Comparison of ENCODE assay signal across 18 cellular contexts in genomic region chr4:147094228-147094627, GRCh38.
A peak's percentile ranks its signal among the peaks of the same experiment; 100 is the strongest.
DNase-seq lines count a peak whose midpoint lies in the region; ATAC-seq and TF ChIP-seq lines count a peak whose summit lies in the region.
"Had no signal": no experiment of that assay in that cellular context is flagged by ENCODE, and none has a peak within 500 bp of the region (broad histone marks: within the 10 kb centered on the region; RNA-seq: fewer than 3 reads in every experiment).

No MANE protein-coding gene starts in this region.

- H3K4me1 ChIP-seq in body of pancreas: no peaks in the 10 kb centered on the region
- H3K4me1 ChIP-seq: adrenal gland, HAP-1 had no signal

- H3K9me3 ChIP-seq in body of pancreas: no peaks in the 10 kb centered on the region
- H3K9me3 ChIP-seq: adrenal gland, Caco-2, HAP-1 had no signal

- DNase-seq in Caki2 (ENCODE audit: low read depth) (peak; percentile 11), chondrocyte (ENCODE audit: low spot score) (no peak), neural crest cell (ENCODE audit: low read depth, low spot score) (no peak), cerebellum (ENCODE audit: low spot score) (no peak), body of pancreas (no peak), C1 segment of cervical spinal cord (lab: John Stamatoyannopoulos, UW) (no peak)
- DNase-seq: activated CD4-positive, alpha-beta T cell treated with anti-CD3 and anti-CD28 coated beads for 36 hours; activated T-cell treated with anti-CD3 and anti-CD28 coated beads, Interleukin-2, amount 50 U/mL, for 4 hours; adrenal gland; Caco-2; kidney glomerular epithelial cell; MM.1S; naive thymus-derived CD4-positive, alpha-beta T cell; stimulated activated naive CD8-positive, alpha-beta T cell treated with anti-CD3 and anti-CD28 coated beads, Interleukin-15, Interleukin-2, amounts not matched to agents 100 U/mL and 50 U/mL, for 24 hours; T-cell had no signal

- intact Hi-C loops in body of pancreas (cut with DNase I): loop anchor here (10.0 kb wide), 1 partner anchor 749 kb away; no protein-coding TSS in a partner anchor

- 74 to 76% methylated on average over 2 of the region's 2 CpGs for WGBS in body of pancreas, 2 donors

- ATAC-seq in body of pancreas: no peak
- ATAC-seq: activated CD4-positive, alpha-beta T cell treated with anti-CD3 and anti-CD28 coated beads for 36 hours; activated T-cell treated with anti-CD3 and anti-CD28 coated beads, Interleukin-2, amount 50 U/mL, for 4 hours; naive thymus-derived CD4-positive, alpha-beta T cell; sciatic nerve; stimulated activated naive CD8-positive, alpha-beta T cell treated with anti-CD3 and anti-CD28 coated beads, Interleukin-15, Interleukin-2, amounts not matched to agents 100 U/mL and 50 U/mL, for 24 hours; T-cell had no signal

- peak; percentile 76 for TF ChIP-seq CTCF in LNCAP (IDR thresholded peaks at IDR 0.05)
- peak; percentile 54 for TF ChIP-seq CTCF in chondrocyte (IDR thresholded peaks at IDR 0.05)
- peak; percentile 45 for TF ChIP-seq CTCF in neural crest cell (conservative IDR thresholded peaks at IDR 0.05)
- TF ChIP-seq CTCF in body of pancreas (IDR thresholded peaks at IDR 0.05): no peak

- no peaks in the 10 kb centered on the region for H3K9me3 Mint-ChIP-seq in chondrocyte (ENCODE audit: low read depth)
- no peaks in the 10 kb centered on the region for H3K9me3 Mint-ChIP-seq in neural crest cell
- H3K9me3 Mint-ChIP-seq: activated T-cell treated with anti-CD3 and anti-CD28 coated beads, Interleukin-2, amount 50 U/mL, for 4 hours; naive thymus-derived CD4-positive, alpha-beta T cell; T-cell had no signal

- no peak overlapping the region for H3K4me3 Mint-ChIP-seq in chondrocyte (ENCODE audit: unreplicated experiment)
- H3K4me3 Mint-ChIP-seq in neural crest cell: no peak overlapping the region
- H3K4me3 Mint-ChIP-seq: activated CD4-positive, alpha-beta T cell treated with anti-CD3 and anti-CD28 coated beads for 36 hours; activated T-cell treated with anti-CD3 and anti-CD28 coated beads, Interleukin-2, amount 50 U/mL, for 4 hours; naive thymus-derived CD4-positive, alpha-beta T cell; T-cell had no signal

- H3K27ac Mint-ChIP-seq in chondrocyte (ENCODE audit: unreplicated experiment) (peak overlapping the region; percentile 41), neural crest cell (ENCODE audit: unreplicated experiment) (no peak overlapping the region)
- H3K27ac Mint-ChIP-seq: activated CD4-positive, alpha-beta T cell treated with anti-CD3 and anti-CD28 coated beads for 36 hours; naive thymus-derived CD4-positive, alpha-beta T cell; T-cell had no signal

- in situ Hi-C loops in Caki2 (cut with HindIII; ENCODE audit: low pct_unique_long_range_greater_than_20kb, low sequenced_read_pairs): no loop called here

- no peaks in the 10 kb centered on the region for H3K36me3 Mint-ChIP-seq in chondrocyte (ENCODE audit: low read depth)
- H3K36me3 Mint-ChIP-seq in neural crest cell (ENCODE audit: low read depth): no peaks in the 10 kb centered on the region
- H3K36me3 Mint-ChIP-seq: naive thymus-derived CD4-positive, alpha-beta T cell; T-cell had no signal

- H3K4me1 Mint-ChIP-seq in chondrocyte (ENCODE audit: low read depth) (peaks cover 40% of the 10 kb centered on the region), neural crest cell (no peaks in the 10 kb centered on the region)
- H3K4me1 Mint-ChIP-seq: activated CD4-positive, alpha-beta T cell treated with anti-CD3 and anti-CD28 coated beads for 36 hours; naive thymus-derived CD4-positive, alpha-beta T cell; T-cell had no signal

- H3K27me3 Mint-ChIP-seq in chondrocyte (ENCODE audit: low read depth) (no peaks in the 10 kb centered on the region), neural crest cell (ENCODE audit: low read depth) (peaks cover 3% of the 10 kb centered on the region)

- H3K27ac ChIP-seq in body of pancreas: no peak overlapping the region
- H3K27ac ChIP-seq: adrenal gland had no signal

- no peaks in the 10 kb centered on the region for H3K36me3 ChIP-seq in body of pancreas (replicated peaks in 1 of 2; ENCODE audit: insufficient read depth in 1 of 2, low read depth in 2 of 2)
- H3K36me3 ChIP-seq: adrenal gland, HAP-1 had no signal

- TF ChIP-seq POLR2A in body of pancreas (IDR thresholded peaks at IDR 0.05): no peak

- H3K27me3 ChIP-seq in body of pancreas: peaks cover 0 to 3% of the 10 kb centered on the region in 2 donors
- H3K27me3 ChIP-seq: adrenal gland had no signal

- H3K4me3 ChIP-seq in body of pancreas: no peak overlapping the region
- H3K4me3 ChIP-seq: adrenal gland, HAP-1 had no signal

Comparison
In these comparisons a context has a peak if more than half of its experiments do, and no peak if none do; other contexts are left out.
1. CTCF ChIP-seq: peak in LNCAP (single experiment), chondrocyte (single experiment) and neural crest cell (single experiment); none in body of pancreas (0 of 7).